27 cellular contexts compared by ENCODE assay signal in the genomic region with DNA sequence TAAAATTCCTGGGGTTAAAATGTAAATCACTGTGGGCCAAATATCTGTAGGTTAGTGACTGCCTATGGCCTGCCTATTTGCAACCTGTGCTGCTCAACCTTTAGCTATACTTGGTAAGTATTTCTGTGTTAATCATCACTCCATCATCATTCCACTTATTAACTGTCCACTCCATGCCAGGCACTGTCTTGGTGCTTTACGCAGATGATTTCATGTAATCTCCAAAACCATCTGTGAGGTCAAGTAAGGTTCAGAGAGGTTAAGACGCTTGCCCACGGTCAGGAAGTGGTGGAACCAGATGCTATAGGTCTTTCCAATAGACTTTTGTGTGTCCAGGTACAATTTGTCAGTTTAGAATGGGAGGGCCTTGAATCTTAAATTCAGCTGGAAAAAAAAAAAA.
"Had no signal": no experiment of that assay in that cellular context is flagged by ENCODE, and none has a peak within 500 bp of the region (broad histone marks: within the 10 kb centered on the region; RNA-seq: fewer than 3 reads in every experiment).

No MANE protein-coding gene starts in this region.

- H3K9me3 Mint-ChIP-seq: activated B cell treated with CpG ODN at 0.5 μM for 24 hours; activated CD4-positive, alpha-beta memory T cell treated with anti-CD3 and anti-CD28 coated beads for 36 hours; activated CD4-positive, alpha-beta T cell treated with anti-CD3 and anti-CD28 coated beads, Interleukin-2, amount 10 ng/mL, durations not matched to agents 24 days and 14 days; activated naive CD4-positive, alpha-beta T cell treated with anti-CD3 and anti-CD28 coated beads, Interleukin-2, amount 50 U/mL, for 72 hours; activated naive CD8-positive, alpha-beta T cell treated with anti-CD3 and anti-CD28 coated beads, Interleukin-2, amount 50 U/mL, for 24 hours; activated T-cell treated with anti-CD3 and anti-CD28 coated beads, Interleukin-2, amount 50 U/mL, for 4 hours; brain; central memory CD8-positive, alpha-beta T cell; T-cell had no signal

- H2AFZ ChIP-seq: PC-9 had no signal

- H3K9me3 ChIP-seq: ascending aorta had no signal

- H3K4me3 ChIP-seq: ascending aorta, PC-9, SK-N-MC had no signal

- H3K27ac Mint-ChIP-seq: activated B cell treated with CpG ODN at 0.5 μM for 24 hours; activated CD4-positive, alpha-beta memory T cell treated with anti-CD3 and anti-CD28 coated beads for 36 hours; activated CD4-positive, alpha-beta T cell treated with anti-CD3 and anti-CD28 coated beads, Interleukin-2, amount 10 ng/mL, durations not matched to agents 24 days and 14 days; activated naive CD8-positive, alpha-beta T cell treated with anti-CD3 and anti-CD28 coated beads, Interleukin-2, amount 50 U/mL, for 24 hours; brain; T-cell had no signal

- H3K4me2 ChIP-seq: PC-9 had no signal

- H3K27ac ChIP-seq: ascending aorta, PC-9, SK-N-MC had no signal

- H3K27me3 Mint-ChIP-seq: activated B cell treated with CpG ODN at 0.5 μM for 24 hours; activated CD4-positive, alpha-beta memory T cell treated with anti-CD3 and anti-CD28 coated beads for 36 hours; activated naive CD8-positive, alpha-beta T cell treated with anti-CD3 and anti-CD28 coated beads, Interleukin-2, amount 50 U/mL, for 24 hours; central memory CD8-positive, alpha-beta T cell; T-cell had no signal

- H3K4me1 ChIP-seq: ascending aorta had no signal

- H3K36me3 Mint-ChIP-seq: activated CD4-positive, alpha-beta memory T cell treated with anti-CD3 and anti-CD28 coated beads for 36 hours; activated naive CD4-positive, alpha-beta T cell treated with anti-CD3 and anti-CD28 coated beads, Interleukin-2, amount 50 U/mL, for 72 hours; brain; T-cell had no signal

- ATAC-seq: activated naive CD4-positive, alpha-beta T cell treated with anti-CD3 and anti-CD28 coated beads, Interleukin-2, amount 50 U/mL, for 72 hours; activated naive CD8-positive, alpha-beta T cell treated with anti-CD3 and anti-CD28 coated beads, Interleukin-2, amount 50 U/mL, for 24 hours; activated T-cell treated with anti-CD3 and anti-CD28 coated beads, Interleukin-2, amount 50 U/mL, for 4 hours had no signal

- H3K4me1 Mint-ChIP-seq: central memory CD8-positive, alpha-beta T cell; T-cell had no signal

- DNase-seq: activated B cell treated with CpG ODN at 0.5 μM for 24 hours; activated CD4-positive, alpha-beta memory T cell treated with anti-CD3 and anti-CD28 coated beads for 36 hours; activated CD4-positive, alpha-beta T cell treated with anti-CD3 and anti-CD28 coated beads for 1 hour; activated CD4-positive, alpha-beta T cell treated with anti-CD3 and anti-CD28 coated beads, Interleukin-2, amount 10 ng/mL, durations not matched to agents 24 days and 14 days; activated CD8-positive, alpha-beta memory T cell treated with anti-CD3 and anti-CD28 coated beads for 24 hours; activated naive CD4-positive, alpha-beta T cell treated with Interleukin-2 at 50 U/mL for 16 hours; activated naive CD8-positive, alpha-beta T cell treated with anti-CD3 and anti-CD28 coated beads, Interleukin-2, amount 50 U/mL, for 24 hours; activated T-cell treated with anti-CD3 and anti-CD28 coated beads, Interleukin-2, amount 50 U/mL, for 4 hours; amniotic stem cell; KG1; NCI-H1048; NCI-H1694; NCI-H2029; NCI-H2107; NCI-H345; NCI-H510A; NCI-H526 treated with DMSO at 0.1 percent for 48 hours; PC-9; SIG-M5; T-cell; T-helper 2 cell; T1000 had no signal

- H3K27me3 ChIP-seq: ascending aorta had no signal

- H3K36me3 ChIP-seq: ascending aorta had no signal

- H3K4me3 Mint-ChIP-seq: activated B cell treated with CpG ODN at 0.5 μM for 24 hours; activated CD4-positive, alpha-beta memory T cell treated with anti-CD3 and anti-CD28 coated beads for 36 hours; activated CD4-positive, alpha-beta T cell treated with anti-CD3 and anti-CD28 coated beads, Interleukin-2, amount 10 ng/mL, durations not matched to agents 24 days and 14 days; activated naive CD8-positive, alpha-beta T cell treated with anti-CD3 and anti-CD28 coated beads, Interleukin-2, amount 50 U/mL, for 24 hours; activated T-cell treated with anti-CD3 and anti-CD28 coated beads, Interleukin-2, amount 50 U/mL, for 4 hours; brain; central memory CD8-positive, alpha-beta T cell; T-cell had no signal
